In genomic region chr11:124673333-124674167, GRCh38 we compare ENCODE assay signal across 8 cellular contexts. TPM values are rescaled to one million over a fixed set of nuclear protein-coding genes. Genes with fewer than 3 reads are reported as not detected.
DNase-seq lines count a peak whose midpoint lies in the region; ATAC-seq lines count a peak whose summit lies in the region.

Gene SIAE (minus strand): TSS chr11:124673739. CDS start chr11:124673708, 31 bp downstream.
Gene SPA17 (plus strand): TSS chr11:124673904. CDS start chr11:124675265, 1,361 bp downstream.

- H3K27ac Mint-ChIP-seq in activated CD4-positive, alpha-beta T cell treated with anti-CD3 and anti-CD28 coated beads, Interleukin-2, amount 10 ng/mL, durations not matched to agents 7 days and 5 days, result peak within 1 kb of the TSS; percentile 89

- CTCF ChIA-PET in activated CD4-positive, alpha-beta T cell treated with anti-CD3 and anti-CD28 coated beads, Interleukin-2, amount 10 ng/mL, durations not matched to agents 7 days and 5 days (lab: Charles Lee), result interaction anchor here (0.5 to 1.4 kb wide), 6 partner anchors 51 to 1703 kb away, joined by 3 to 8 read pairs (median 4); partner anchors contain the start of genes ESAM and TBRG1

- peak within 1 kb of the TSS; percentile 79 for H3K27ac ChIP-seq in layer of hippocampus (ENCODE audit: low read depth, low read length)

- peaks cover 46% of the 10 kb centered on the region for H3K4me1 Mint-ChIP-seq in activated CD4-positive, alpha-beta T cell treated with anti-CD3 and anti-CD28 coated beads, Interleukin-2, amount 10 ng/mL, durations not matched to agents 7 days and 5 days

- POLR2A ChIA-PET in activated CD4-positive, alpha-beta T cell treated with anti-CD3 and anti-CD28 coated beads, Interleukin-2, amount 10 ng/mL, durations not matched to agents 7 days and 5 days (lab: Charles Lee), result interaction anchor here (0.6 to 0.7 kb wide), 2 partner anchors 47 to 140 kb away, joined by 3 to 7 read pairs; no protein-coding TSS in a partner anchor

- DNase-seq in Ammon's horn (ENCODE audit: low spot score) (peak; percentile 82), NCI-H524 treated with DMSO at 0.1 percent for 48 hours (lab: John Stamatoyannopoulos, UW) (peak; percentile 84), cortex of kidney (lab: John Stamatoyannopoulos, UW) (peak; percentile 31)
- peak; percentile 87 for DNase-seq in activated CD4-positive, alpha-beta T cell treated with anti-CD3 and anti-CD28 coated beads, Interleukin-2, amount 10 ng/mL, durations not matched to agents 7 days and 5 days
- peak; percentile 51 to 88 (median 72) for DNase-seq in stimulated activated CD4-positive, alpha-beta T cell treated with anti-CD3 and anti-CD28 coated beads, Interleukin-1b, Interleukin-23, amount 100 ng/mL, for 24 hours (ENCODE audit: low read depth in 4 of 4, low spot score in 1 of 4)

- peak within 1 kb of the TSS; percentile 85 for H3K4me3 Mint-ChIP-seq in activated CD4-positive, alpha-beta T cell treated with anti-CD3 and anti-CD28 coated beads, Interleukin-2, amount 10 ng/mL, durations not matched to agents 7 days and 5 days

- H3K36me3 Mint-ChIP-seq in activated CD4-positive, alpha-beta T cell treated with anti-CD3 and anti-CD28 coated beads, Interleukin-2, amount 10 ng/mL, durations not matched to agents 7 days and 5 days (ENCODE audit: low read depth), result peaks cover 4% of the 10 kb centered on the region

- peaks cover 2% of the 10 kb centered on the region for H3K9me3 Mint-ChIP-seq in activated CD4-positive, alpha-beta T cell treated with anti-CD3 and anti-CD28 coated beads, Interleukin-2, amount 10 ng/mL, durations not matched to agents 7 days and 5 days

- no peaks in the 10 kb centered on the region for H3K27me3 Mint-ChIP-seq in activated CD4-positive, alpha-beta T cell treated with anti-CD3 and anti-CD28 coated beads, Interleukin-2, amount 10 ng/mL, durations not matched to agents 7 days and 5 days

- no peaks in the 10 kb centered on the region for H3K27me3 ChIP-seq in layer of hippocampus (ENCODE audit: control insufficient read depth, insufficient read depth, low read length)

- ATAC-seq in GM19043 (IDR thresholded peaks at IDR 0.05; ENCODE audit: low read depth, unreplicated experiment), result peak; percentile 84
- ATAC-seq in HG03354 (IDR thresholded peaks at IDR 0.05; ENCODE audit: poor library complexity, severe bottlenecking, unreplicated experiment), result peak; percentile 82

RNA-seq across cellular contexts. Expression of gene SIAE, which starts in this region (rescaled TPM):
- 1 to 10 TPM; 6.5 to 7.5 TPM for total RNA-seq in activated CD4-positive, alpha-beta T cell treated with anti-CD3 and anti-CD28 coated beads, Interleukin-2, amount 10 ng/mL, durations not matched to agents 7 days and 5 days

RNA-seq across cellular contexts. Expression of gene SPA17, which starts in this region (rescaled TPM):
- total RNA-seq in activated CD4-positive, alpha-beta T cell treated with anti-CD3 and anti-CD28 coated beads, Interleukin-2, amount 10 ng/mL, durations not matched to agents 7 days and 5 days, result 1 to 10 TPM; 1.1 to 1.8 TPM

Comparison
In these comparisons a context has a peak if more than half of its experiments do, and no peak if none do; other contexts are left out.
1. Peak in every context shown above with its lines: DNase-seq, ATAC-seq and H3K27ac ChIP-seq.
2. DNase-seq: peak in every context shown above with its lines; median percentile 87 in activated CD4-positive, alpha-beta T cell treated with anti-CD3 and anti-CD28 coated beads, Interleukin-2, amount 10 ng/mL, durations not matched to agents 7 days and 5 days; 84 in NCI-H524 treated with DMSO at 0.1 percent for 48 hours; 82 in Ammon's horn; 72 in stimulated activated CD4-positive, alpha-beta T cell treated with anti-CD3 and anti-CD28 coated beads, Interleukin-1b, Interleukin-23, amount 100 ng/mL, for 24 hours; 31 in cortex of kidney.